In genomic region chr14:104138891-104139459, GRCh38 we compare ENCODE assay signal across 10 cellular contexts. TPM values are rescaled to one million over a fixed set of nuclear protein-coding genes. Genes with fewer than 3 reads are reported as not detected.
DNase-seq lines count a peak whose midpoint lies in the region; ATAC-seq and TF ChIP-seq lines count a peak whose summit lies in the region.
"Had no signal": no experiment of that assay in that cellular context is flagged by ENCODE, and none has a peak within 500 bp of the region (broad histone marks: within the 10 kb centered on the region; RNA-seq: fewer than 3 reads in every experiment).

No MANE protein-coding gene starts in this region.

- peaks cover 20% of the 10 kb centered on the region for H3K27me3 Mint-ChIP-seq in activated naive CD4-positive, alpha-beta T cell treated with anti-CD3 and anti-CD28 coated beads for 36 hours (ENCODE audit: low read depth)

- peak overlapping the region; percentile 98 for H3K18ac ChIP-seq in neuronal stem cell (ENCODE audit: low read length)

- peak overlapping the region; percentile 43 for H4K8ac ChIP-seq in neuronal stem cell (ENCODE audit: low read depth, low read length)

- ATAC-seq in Panc1 (peak; percentile 10), heart left ventricle (no peak)

- H2BK120ac ChIP-seq in neuronal stem cell (ENCODE audit: low read depth, low read length) = peak overlapping the region; percentile 84

- H3K4me2 ChIP-seq in neuronal stem cell (ENCODE audit: insufficient read depth, low read length, poor library complexity, severe bottlenecking) (peak overlapping the region; percentile 94), Karpas-422 (ENCODE audit: low read depth, low read length, poor library complexity, severe bottlenecking) (no peak overlapping the region)

- no peaks in the 10 kb centered on the region for H3K79me2 ChIP-seq in ACC112 (ENCODE audit: control insufficient read depth, insufficient read depth, low read length, unreplicated experiment)
- H3K79me2 ChIP-seq in Karpas-422 (ENCODE audit: low read length) = no peaks in the 10 kb centered on the region

- intact Hi-C loops in Panc1 (cut with micrococcal nuclease; ENCODE audit: unreplicated experiment) (no loop called here), heart left ventricle (cut with DNase I) (loop anchor here in 9 of 10 donors (2.0 to 10.0 kb wide), 17 partner anchors 32 to 503 kb away; no protein-coding TSS in a partner anchor)
- intact Hi-C loops in activated naive CD4-positive, alpha-beta T cell treated with anti-CD3 and anti-CD28 coated beads for 36 hours (cut with micrococcal nuclease) = loop anchor here (5.0 to 10.0 kb wide), 2 partner anchors 83 to 326 kb away; no protein-coding TSS in a partner anchor

- no TSS peak for BruUV-seq in Panc1 (replicated peaks; lab: Mats Ljungman, UMichigan)

- H3K9ac ChIP-seq in neuronal stem cell (ENCODE audit: low read depth, low read length, poor library complexity) = peak overlapping the region; percentile 93
- no peak overlapping the region for H3K9ac ChIP-seq in Karpas-422 (ENCODE audit: low read length)

- H3K14ac ChIP-seq in neuronal stem cell (ENCODE audit: low read length) = peak overlapping the region; percentile 82

- H2BK12ac ChIP-seq in neuronal stem cell (ENCODE audit: low read length) = peak overlapping the region; percentile 84

- in situ Hi-C loops in Panc1 (cut with HindIII; ENCODE audit: low pct_unique_long_range_greater_than_20kb, low sequenced_read_pairs) = no loop called here

- no peak overlapping the region for H3K27ac ChIP-seq in ACC112 (ENCODE audit: low read depth, low read length)
- no peak overlapping the region for H3K27ac ChIP-seq in Panc1 (ENCODE audit: low read length)
- peak overlapping the region; percentile 38 to 87 (median 71) for H3K27ac ChIP-seq in heart left ventricle
- no peak overlapping the region for H3K27ac ChIP-seq in neuronal stem cell (replicated peaks; ENCODE audit: low read length)
- H3K27ac ChIP-seq in Karpas-422 (ENCODE audit: low read length) = no peak overlapping the region

- H4K91ac ChIP-seq in neuronal stem cell (ENCODE audit: low read depth, low read length, poor library complexity) = no peak overlapping the region

- POLR2A ChIA-PET in Panc1 (lab: Charles Lee) = no interaction called here

- peak overlapping the region; percentile 66 for H3K4ac ChIP-seq in neuronal stem cell (ENCODE audit: low read length)

- no peaks in the 10 kb centered on the region for H3K36me3 Mint-ChIP-seq in activated naive CD4-positive, alpha-beta T cell treated with anti-CD3 and anti-CD28 coated beads for 36 hours (ENCODE audit: low read depth)

- 4 to 16% (median 6%) methylated on average over 9 to 47 of the region's 47 CpGs for WGBS in heart left ventricle, 4 donors
- no CpG with 5 or more reads among the region's 47 CpGs for WGBS in neuronal stem cell (ENCODE audit: extremely low coverage in 2 of 2, insufficient read length in 2 of 2, insufficient replicate concordance in 1 of 2), 2 donors

- H3K4me1 ChIP-seq in ACC112 (ENCODE audit: control insufficient read depth, insufficient read depth, low read length, unreplicated experiment) (no peaks in the 10 kb centered on the region), Panc1 (ENCODE audit: control insufficient read depth, insufficient read depth, low read length) (no peaks in the 10 kb centered on the region; the same call in 1 of the 2 replicates), heart left ventricle (peaks cover 10 to 69% (median 27%) of the 10 kb centered on the region in 12 donors), neuronal stem cell (ENCODE audit: control insufficient read depth in 2 of 2, insufficient read depth in 1 of 2, low read depth in 1 of 2, low read length in 2 of 2) (peaks cover 28 to 40% of the 10 kb centered on the region in 2 donors), Karpas-422 (ENCODE audit: low read length) (no peaks in the 10 kb centered on the region)

- no peaks in the 10 kb centered on the region for H3K9me3 Mint-ChIP-seq in activated naive CD4-positive, alpha-beta T cell treated with anti-CD3 and anti-CD28 coated beads for 36 hours

- peaks cover 9% of the 10 kb centered on the region for H3K4me1 Mint-ChIP-seq in activated naive CD4-positive, alpha-beta T cell treated with anti-CD3 and anti-CD28 coated beads for 36 hours (ENCODE audit: low read depth)

- no peak for DNase-seq in Panc1 (ENCODE audit: low read depth, low spot score)
- DNase-seq in heart left ventricle = peak in 3 of 5 donors; percentile 28 to 69 (median 30)
- DNase-seq in neuronal stem cell (ENCODE audit: low spot score) = no peak
- DNase-seq in effector CD4-positive, alpha-beta T cell = no peak
- no peak for DNase-seq in Karpas-422
- DNase-seq in nucleus accumbens (lab: John Stamatoyannopoulos, UW) = no peak
- DNase-seq in activated naive CD4-positive, alpha-beta T cell treated with anti-CD3 and anti-CD28 coated beads for 36 hours = no peak

- CTCF ChIA-PET in Panc1 (lab: Charles Lee) = interaction anchor here (0.9 kb wide), 1 partner anchor 424 kb away, joined by 5 read pairs; no protein-coding TSS in a partner anchor
- CTCF ChIA-PET in activated naive CD4-positive, alpha-beta T cell treated with anti-CD3 and anti-CD28 coated beads for 36 hours (lab: Charles Lee) = no interaction called here

- TF ChIP-seq POLR2A in heart left ventricle (IDR thresholded peaks at IDR 0.05) = no peak

- peak overlapping the region; percentile 93 for H2BK5ac ChIP-seq in neuronal stem cell (ENCODE audit: low read length)

- H3K9me2 ChIP-seq in Karpas-422 (replicated peaks; ENCODE audit: insufficient read depth, low read length) = no peaks in the 10 kb centered on the region

- H3K79me1 ChIP-seq in neuronal stem cell (ENCODE audit: low read depth, low read length) = peaks cover 24% of the 10 kb centered on the region

- H3K36me3 ChIP-seq in ACC112 (ENCODE audit: insufficient read depth, low read length) (no peaks in the 10 kb centered on the region), Panc1 (ENCODE audit: control insufficient read depth, insufficient read depth, low read length) (no peaks in the 10 kb centered on the region; the same call in 1 of the 2 replicates), heart left ventricle (no peaks in the 10 kb centered on the region), neuronal stem cell (replicated peaks in 1 of 2; ENCODE audit: control insufficient read depth in 2 of 2, insufficient read depth in 2 of 2, low read length in 2 of 2) (no peaks in the 10 kb centered on the region), Karpas-422 (ENCODE audit: insufficient read depth, low read length) (no peaks in the 10 kb centered on the region)

- H3K4me3 ChIP-seq in ACC112 (ENCODE audit: low read depth, low read length) (peak overlapping the region; percentile 69), Panc1 (ENCODE audit: low read depth in 2 of 2, low read length in 2 of 2) (peak overlapping the region; percentile 37 to 46), heart left ventricle (peak overlapping the region; percentile 54 to 83 (median 60)), neuronal stem cell (ENCODE audit: low read length in 2 of 2) (peak overlapping the region; percentile 67 to 89), Karpas-422 (ENCODE audit: low read length) (no peak overlapping the region)

- H2BK15ac ChIP-seq in neuronal stem cell (ENCODE audit: low read length) = peak overlapping the region; percentile 60

- no peak overlapping the region for H3K4me3 Mint-ChIP-seq in activated naive CD4-positive, alpha-beta T cell treated with anti-CD3 and anti-CD28 coated beads for 36 hours

- H3K27ac Mint-ChIP-seq in activated naive CD4-positive, alpha-beta T cell treated with anti-CD3 and anti-CD28 coated beads for 36 hours = no peak overlapping the region

- peak overlapping the region; percentile 90 for H2AK5ac ChIP-seq in neuronal stem cell (ENCODE audit: low read depth, low read length)

- peak overlapping the region; percentile 71 for H3K23ac ChIP-seq in neuronal stem cell (ENCODE audit: low read depth, low read length, poor library complexity)

- H4K20me1 ChIP-seq in Karpas-422 (ENCODE audit: insufficient read depth, low read depth, low read length) = 0 out of 2 replicates have a peak, but pooled peaks cover 12% of the 10 kb centered on the region

- no peak for TF ChIP-seq CTCF in Panc1 (IDR thresholded peaks at IDR 0.05)
- TF ChIP-seq CTCF in heart left ventricle (IDR thresholded peaks at IDR 0.05) = no peak

- H2AFZ ChIP-seq in ACC112 (ENCODE audit: low read length, unreplicated experiment) = no peak overlapping the region
- H2AFZ ChIP-seq in neuronal stem cell (ENCODE audit: low read length) = peak overlapping the region; percentile 94
- H2AFZ ChIP-seq in Karpas-422 (ENCODE audit: low read length) = no peak overlapping the region

- H3K27me3 ChIP-seq in ACC112 (ENCODE audit: insufficient read depth, low read length) (peaks cover 68% of the 10 kb centered on the region), Panc1 (ENCODE audit: control insufficient read depth, insufficient read depth, low read length) (no peaks in the 10 kb centered on the region; the same call in 1 of the 2 replicates), heart left ventricle (peaks cover 8 to 58% (median 26%) of the 10 kb centered on the region in 9 donors), neuronal stem cell (ENCODE audit: control insufficient read depth in 3 of 3, insufficient read depth in 3 of 3, low read depth in 1 of 3, low read length in 3 of 3) (peaks cover 16 to 33% (median 22%) of the 10 kb centered on the region in 3 experiments), Karpas-422 (ENCODE audit: low read length) (no peaks in the 10 kb centered on the region)

- H3K9me3 ChIP-seq in Panc1 (ENCODE audit: control insufficient read depth, insufficient read depth, low read depth, low read length) (no peaks in the 10 kb centered on the region), heart left ventricle (no peaks in the 10 kb centered on the region), neuronal stem cell (replicated peaks in 1 of 2; ENCODE audit: control insufficient read depth in 2 of 2, insufficient read depth in 1 of 2, low read depth in 1 of 2, low read length in 2 of 2) (no peaks in the 10 kb centered on the region), Karpas-422 (ENCODE audit: low read length) (no peaks in the 10 kb centered on the region)

RNA-seq across cellular contexts. Expression of gene KIF26A, which starts 0.6 kb away (rescaled TPM):
- 4.4 TPM for total RNA-seq in Panc1 (2021; ENCODE audit: unreplicated experiment)
- 2.9 TPM for polyA plus RNA-seq in Panc1 (2012; ENCODE audit: insufficient read length)
- total RNA-seq in heart left ventricle = 10 to 100 TPM in 2 of 9 donors, 1 to 10 TPM in 7; 4.9 to 12.6 (median 7.8) TPM
- polyA plus RNA-seq in heart left ventricle = 1 to 10 TPM; 5.0 to 8.0 TPM
- polyA plus RNA-seq in neuronal stem cell (2013, experiment 1 of 2) = 14.6 TPM
- polyA plus RNA-seq in neuronal stem cell (2013, experiment 2 of 2) = 14.0 TPM
- not detected in 2 replicates for total RNA-seq in Karpas-422 (2014; rRNA removed; shearing (Covaris generic); ENCODE audit: low replicate concordance)
- total RNA-seq in activated naive CD4-positive, alpha-beta T cell treated with anti-CD3 and anti-CD28 coated beads for 36 hours = under 1 TPM; 0.07 TPM
- total RNA-seq: M059J had no signal

RNA-seq across cellular contexts. Expression of gene ASPG, which starts 53.5 kb away (rescaled TPM):
- not detected for total RNA-seq in Panc1 (2021; ENCODE audit: unreplicated experiment)
- not detected for polyA plus RNA-seq in Panc1 (2012; ENCODE audit: insufficient read length)
- 10 to 100 TPM in 7 of 9 donors, 1 to 10 TPM in 2; 6.0 to 54.6 (median 16.3) TPM for total RNA-seq in heart left ventricle
- polyA plus RNA-seq in heart left ventricle = 10 to 100 TPM in 1 of 2 donors, 1 to 10 TPM in 1; 3.2 to 16.3 TPM
- 0.10 TPM for polyA plus RNA-seq in neuronal stem cell (2013, experiment 1 of 2)
- polyA plus RNA-seq in neuronal stem cell (2013, experiment 2 of 2) = 0.12 TPM
- not detected in 2 replicates for total RNA-seq in Karpas-422 (2014; rRNA removed; shearing (Covaris generic); ENCODE audit: low replicate concordance)
- total RNA-seq in activated naive CD4-positive, alpha-beta T cell treated with anti-CD3 and anti-CD28 coated beads for 36 hours = not detected
- total RNA-seq: epithelial cell of proximal tubule, M059J had no signal

Comparison
In these comparisons a context has a peak if more than half of its experiments do, and no peak if none do; other contexts are left out.
1. H3K27ac ChIP-seq: peak in heart left ventricle (12 of 12); none in ACC112 (single experiment), Panc1 (single experiment), neuronal stem cell (single experiment) and Karpas-422 (single experiment).
2. DNase-seq: peak in heart left ventricle (3 of 5); none in Panc1 (single experiment), neuronal stem cell (single experiment), effector CD4-positive, alpha-beta T cell (single experiment), Karpas-422 (single experiment), nucleus accumbens (0 of 56) and activated naive CD4-positive, alpha-beta T cell treated with anti-CD3 and anti-CD28 coated beads for 36 hours (single experiment).